ENCODE assay signal across 13 cellular contexts in genomic region chrX:17632942-17633341, GRCh38.
DNase-seq lines count a peak whose midpoint lies in the region; ATAC-seq lines count a peak whose summit lies in the region.
"Had no signal": no experiment of that assay in that cellular context is flagged by ENCODE, and none has a peak within 500 bp of the region (broad histone marks: within the 10 kb centered on the region; RNA-seq: fewer than 3 reads in every experiment).

No MANE protein-coding gene starts in this region.

- no peaks in the 10 kb centered on the region for H3K9me3 Mint-ChIP-seq in CD4-positive, alpha-beta memory T cell

- peak overlapping the region; percentile 14 to 91 (median 71) for H3K27ac Mint-ChIP-seq in CD4-positive, alpha-beta memory T cell

- H3K27me3 ChIP-seq in CD4-positive, alpha-beta memory T cell (ENCODE audit: insufficient read depth, low read length), result no peaks in the 10 kb centered on the region
- no peaks in the 10 kb centered on the region for H3K27me3 ChIP-seq in SJSA1 (replicated peaks)
- H3K27me3 ChIP-seq: heart left ventricle had no signal

- ATAC-seq in GM19025 (IDR thresholded peaks at IDR 0.05; ENCODE audit: low read depth, unreplicated experiment) (peak; percentile 80), GM19452 (IDR thresholded peaks at IDR 0.05; ENCODE audit: unreplicated experiment) (no peak)
- ATAC-seq: heart left ventricle had no signal

- H3K4me3 Mint-ChIP-seq in CD4-positive, alpha-beta memory T cell, result peak overlapping the region; percentile 1 to 75 (median 48)

- H3K4me1 Mint-ChIP-seq in CD4-positive, alpha-beta memory T cell, result peaks cover 6 to 13% (median 8%) of the 10 kb centered on the region in 4 donors

- CTCF ChIA-PET in CD4-positive, alpha-beta memory T cell (lab: Charles Lee; ENCODE audit: partially characterized antibody), result no interaction called here

- H3K36me3 ChIP-seq in CD4-positive, alpha-beta memory T cell (ENCODE audit: insufficient read depth, low read length), result no peaks in the 10 kb centered on the region
- H3K36me3 ChIP-seq in SJSA1, result no peaks in the 10 kb centered on the region
- H3K36me3 ChIP-seq: heart left ventricle had no signal

- H3K27me3 Mint-ChIP-seq in CD4-positive, alpha-beta memory T cell, result no peaks in the 10 kb centered on the region

- peak overlapping the region in 1 of 2 donors; percentile 9 for H3K4me3 ChIP-seq in CD4-positive, alpha-beta memory T cell (ENCODE audit: low read length in 2 of 2)
- no peak overlapping the region for H3K4me3 ChIP-seq in SJSA1
- H3K4me3 ChIP-seq: heart left ventricle, skin epidermis had no signal

- POLR2A ChIA-PET in CD4-positive, alpha-beta memory T cell (lab: Charles Lee; ENCODE audit: partially characterized antibody), result no interaction called here

- no peak overlapping the region for H3K27ac ChIP-seq in CD4-positive, alpha-beta memory T cell (ENCODE audit: low read depth, low read length)
- H3K27ac ChIP-seq in SJSA1, result peak overlapping the region; percentile 38; the same call in 1 of the 2 replicates

- H3K36me3 Mint-ChIP-seq in CD4-positive, alpha-beta memory T cell, result no peaks in the 10 kb centered on the region

- no peaks in the 10 kb centered on the region for H3K9me3 ChIP-seq in CD4-positive, alpha-beta memory T cell (ENCODE audit: control insufficient read depth in 1 of 2, low read length in 2 of 2)
- H3K9me3 ChIP-seq in SJSA1 (replicated peaks), result no peaks in the 10 kb centered on the region
- H3K9me3 ChIP-seq: heart left ventricle had no signal

- peak in 1 of 5 donors; percentile 14 for DNase-seq in CD4-positive, alpha-beta memory T cell
- DNase-seq in SJSA1 (ENCODE audit: low read depth in 1 of 2, low spot score in 2 of 2) (peak in 1 of 2 experiments; percentile 32), fibroblast of peridontal ligament (ENCODE audit: extremely low read depth) (peak; percentile 19), KG1 (lab: John Stamatoyannopoulos, UW) (no peak), NCI-H2196 treated with DMSO at 0.1 percent for 48 hours (lab: John Stamatoyannopoulos, UW; ENCODE audit: unreplicated experiment) (no peak), AG08396 (ENCODE audit: low spot score) (no peak)
- DNase-seq: DMS 273 treated with DMSO at 0.1 percent for 48 hours, heart left ventricle, NCI-H226, SIG-M5 had no signal

- intact Hi-C loops in CD4-positive, alpha-beta memory T cell (cut with micrococcal nuclease), result loop anchor here (2.0 kb wide), 1 partner anchor 22 kb away; no protein-coding TSS in a partner anchor

- peaks cover 13% of the 10 kb centered on the region for H3K4me1 ChIP-seq in CD4-positive, alpha-beta memory T cell (ENCODE audit: insufficient read depth, low read length)
- H3K4me1 ChIP-seq in SJSA1 (replicated peaks), result peaks cover 26% of the 10 kb centered on the region
